In genomic region chr5:131617140-131617822, GRCh38 we compare ENCODE assay signal across 22 cellular contexts.
"Had no signal": no experiment of that assay in that cellular context is flagged by ENCODE, and none has a peak within 500 bp of the region (broad histone marks: within the 10 kb centered on the region; RNA-seq: fewer than 3 reads in every experiment).

No MANE protein-coding gene starts in this region.

- H3K4me3 Mint-ChIP-seq: activated naive CD8-positive, alpha-beta T cell treated with anti-CD3 and anti-CD28 coated beads, Interleukin-2, amount 10 ng/mL, durations not matched to agents 7 days and 5 days; brain had no signal

- H3K27me3 Mint-ChIP-seq: activated naive CD8-positive, alpha-beta T cell treated with anti-CD3 and anti-CD28 coated beads, Interleukin-2, amount 10 ng/mL, durations not matched to agents 7 days and 5 days; brain; T-cell had no signal

- ATAC-seq: heart right ventricle, psoas muscle, right cardiac atrium, T-cell, upper lobe of right lung had no signal

- H3K4me3 ChIP-seq: esophagus muscularis mucosa, heart right ventricle, left ventricle myocardium inferior, ovary, psoas muscle, skin epidermis, stomach, thoracic aorta, upper lobe of right lung had no signal

- H3K27ac Mint-ChIP-seq: activated naive CD8-positive, alpha-beta T cell treated with anti-CD3 and anti-CD28 coated beads, Interleukin-2, amount 10 ng/mL, durations not matched to agents 7 days and 5 days; brain had no signal

- DNase-seq: activated gamma-delta T cell; activated naive CD8-positive, alpha-beta T cell treated with anti-CD3 and anti-CD28 coated beads, Interleukin-2, amount 10 ng/mL, durations not matched to agents 7 days and 5 days; anterior cingulate cortex; cerebellar nuclear complex; cortex of kidney; effector CD8-positive, alpha-beta T cell; heart right ventricle; immature natural killer cell; kidney glomerular epithelial cell; left ventricle myocardium inferior; mammary epithelial cell; ovary; psoas muscle; right cardiac atrium; stomach; T-cell; T1000; upper lobe of right lung had no signal

- H3K27me3 ChIP-seq: esophagus muscularis mucosa, heart right ventricle, ovary, stomach, upper lobe of right lung had no signal

- H3K36me3 Mint-ChIP-seq: immature natural killer cell had no signal

- H3K9me3 ChIP-seq: esophagus muscularis mucosa, left ventricle myocardium inferior, ovary, psoas muscle, stomach, thoracic aorta, upper lobe of right lung had no signal

- H3K36me3 ChIP-seq: esophagus muscularis mucosa, heart right ventricle, left ventricle myocardium inferior, ovary, stomach, thoracic aorta, upper lobe of right lung had no signal

- H3K9me3 Mint-ChIP-seq: immature natural killer cell, T-cell had no signal

- H3K27ac ChIP-seq: esophagus muscularis mucosa, heart right ventricle, left ventricle myocardium inferior, ovary, psoas muscle, skin epidermis, stomach, thoracic aorta, upper lobe of right lung had no signal
